In the genomic region with DNA sequence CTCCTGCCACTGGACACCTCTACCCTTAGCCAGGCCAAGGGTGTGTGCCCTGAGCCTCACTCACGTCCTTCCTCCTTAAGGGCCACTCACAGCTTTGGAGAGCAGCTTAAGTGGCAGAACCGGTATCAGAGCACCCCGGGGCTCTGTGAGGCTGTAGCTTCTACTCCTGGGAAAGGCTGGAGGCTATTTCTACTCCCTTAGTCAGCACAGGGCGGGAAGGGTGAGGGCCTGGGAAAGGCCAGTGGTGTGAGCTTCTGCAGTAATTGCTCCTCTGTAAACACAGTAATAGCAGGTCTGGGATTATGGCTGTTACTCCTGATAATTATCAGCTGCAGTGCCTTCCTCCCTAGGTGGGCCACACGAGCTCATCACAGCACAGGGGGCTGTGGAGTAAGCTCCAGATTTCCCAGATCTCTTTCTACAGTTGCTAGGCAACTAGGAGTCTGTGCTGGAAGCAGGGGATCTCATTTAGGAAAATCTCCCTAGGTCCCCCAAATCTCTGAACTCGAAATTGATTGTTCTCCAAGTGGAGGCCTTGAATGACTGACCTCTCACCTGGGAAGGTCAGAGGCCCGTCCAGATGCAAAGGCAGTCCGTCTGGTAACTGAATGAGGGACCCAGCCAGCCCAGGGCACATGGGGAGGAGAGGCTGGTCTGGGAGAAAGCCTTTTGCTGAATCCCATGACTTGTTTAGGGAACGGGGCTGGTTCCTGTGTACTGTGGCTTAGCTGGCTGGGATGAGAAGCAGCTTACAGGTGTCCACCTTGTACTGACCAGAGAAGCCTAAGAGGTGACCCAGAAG, we compare ENCODE assay signal across 10 cellular contexts. TPM values are rescaled to one million over a fixed set of nuclear protein-coding genes. Genes with fewer than 3 reads are reported as not detected.
DNase-seq lines count a peak whose midpoint lies in the region; ATAC-seq lines count a peak whose summit lies in the region.
"Had no signal": no experiment of that assay in that cellular context is flagged by ENCODE, and none has a peak within 500 bp of the region (broad histone marks: within the 10 kb centered on the region; RNA-seq: fewer than 3 reads in every experiment).

No MANE protein-coding gene starts in this region.

- peaks cover 3% of the 10 kb centered on the region for H3K36me3 Mint-ChIP-seq in effector memory CD8-positive, alpha-beta T cell (ENCODE audit: insufficient read depth)

- H3K27me3 Mint-ChIP-seq in effector memory CD8-positive, alpha-beta T cell, result no peaks in the 10 kb centered on the region

- no peak overlapping the region for H3K9ac ChIP-seq in trophoblast cell (ENCODE audit: low read length)

- H3K4me3 Mint-ChIP-seq in effector memory CD8-positive, alpha-beta T cell, result no peak overlapping the region
- H3K4me3 Mint-ChIP-seq: activated T-cell treated with anti-CD3 and anti-CD28 coated beads, Interleukin-2, amount 50 U/mL, for 4 hours had no signal

- H3K27me3 ChIP-seq in ectodermal cell (ENCODE audit: control insufficient read depth, insufficient read depth, low read length, poor library complexity, severe bottlenecking) (no peaks in the 10 kb centered on the region), trophoblast cell (ENCODE audit: insufficient read depth, low read length) (no peaks in the 10 kb centered on the region)

- no peak overlapping the region for H4K12ac ChIP-seq in trophoblast cell (ENCODE audit: low read depth, low read length)

- no peaks in the 10 kb centered on the region for H3K9me3 Mint-ChIP-seq in effector memory CD8-positive, alpha-beta T cell
- H3K9me3 Mint-ChIP-seq: activated T-cell treated with anti-CD3 and anti-CD28 coated beads, Interleukin-2, amount 50 U/mL, for 4 hours had no signal

- H3K4ac ChIP-seq in trophoblast cell (ENCODE audit: low read depth, low read length), result no peak overlapping the region

- H3K4me1 Mint-ChIP-seq in effector memory CD8-positive, alpha-beta T cell (ENCODE audit: low read depth in 2 of 2), result peaks cover under 1 to 2% of the 10 kb centered on the region in 2 donors

- peak overlapping the region; percentile 67 for H4K91ac ChIP-seq in trophoblast cell (ENCODE audit: low read depth, low read length)

- peak overlapping the region; percentile 56 for H3K27ac ChIP-seq in ectodermal cell (ENCODE audit: insufficient read depth, low read depth, low read length, poor library complexity, severe bottlenecking)
- peak overlapping the region; percentile 70 for H3K27ac ChIP-seq in trophoblast cell (ENCODE audit: low read depth, low read length)

- whole genome bisulfite sequencing in ectodermal cell, 2 experiments, result 60 to 64% methylated on average over 9 of the region's 9 CpGs
- WGBS in trophoblast cell (ENCODE audit: extremely low coverage, insufficient coverage, insufficient read length), result no CpG with 5 or more reads among the region's 9 CpGs

- H3K36me3 ChIP-seq in ectodermal cell (ENCODE audit: control insufficient read depth, insufficient read depth, low read length) (no peaks in the 10 kb centered on the region), trophoblast cell (ENCODE audit: control insufficient read depth in 1 of 2, insufficient read depth in 2 of 2, low read length in 2 of 2) (no peaks in the 10 kb centered on the region)

- peak overlapping the region; percentile 1 for H2BK120ac ChIP-seq in trophoblast cell (ENCODE audit: insufficient read depth, low read length, poor library complexity)

- H3K4me1 ChIP-seq in ectodermal cell (ENCODE audit: control insufficient read depth, insufficient read depth, low read length), result peaks cover 25% of the 10 kb centered on the region
- H3K4me1 ChIP-seq in trophoblast cell (ENCODE audit: control insufficient read depth in 1 of 2, insufficient read depth in 2 of 2, low read length in 2 of 2), result peaks cover 36 to 47% of the 10 kb centered on the region in 2 experiments

- H2AK5ac ChIP-seq in trophoblast cell (ENCODE audit: low read length), result no peak overlapping the region

- H3K79me1 ChIP-seq in trophoblast cell (ENCODE audit: low read length), result peaks cover 29% of the 10 kb centered on the region

- H3K18ac ChIP-seq in trophoblast cell (ENCODE audit: low read length), result peak overlapping the region; percentile 0

- no peak overlapping the region for H3K27ac Mint-ChIP-seq in effector memory CD8-positive, alpha-beta T cell

- peak overlapping the region; percentile 9 for H3K4me2 ChIP-seq in trophoblast cell (ENCODE audit: low read length)

- no peak overlapping the region for H3K14ac ChIP-seq in trophoblast cell (ENCODE audit: low read length)

- no peak overlapping the region for H2AFZ ChIP-seq in trophoblast cell (ENCODE audit: insufficient read depth, low read length, poor library complexity)

- H3K4me3 ChIP-seq in ectodermal cell (ENCODE audit: insufficient read depth, low read depth, low read length), result no peak overlapping the region
- no peak overlapping the region for H3K4me3 ChIP-seq in trophoblast cell (ENCODE audit: low read depth, low read length)

- DNase-seq in ELR (ENCODE audit: low read depth), result peak; percentile 94
- peak; percentile 40 for DNase-seq in NCI-H2029 treated with DMSO at 0.1 percent for 48 hours (lab: John Stamatoyannopoulos, UW)
- DNase-seq in trophoblast cell, result peak; percentile 100
- DNase-seq in effector CD4-positive, alpha-beta T cell, result no peak
- DNase-seq in effector memory CD8-positive, alpha-beta T cell, result no peak
- DNase-seq: activated T-cell treated with anti-CD3 and anti-CD28 coated beads, Interleukin-2, amount 50 U/mL, for 4 hours; SHP77 had no signal

- H3K9me3 ChIP-seq in ectodermal cell (ENCODE audit: control insufficient read depth, low read length) (no peaks in the 10 kb centered on the region), trophoblast cell (ENCODE audit: insufficient read depth, low read depth, low read length) (peaks cover 2% of the 10 kb centered on the region)

- H4K8ac ChIP-seq in trophoblast cell (ENCODE audit: low read depth, low read length), result no peak overlapping the region

- H3K23ac ChIP-seq in trophoblast cell (ENCODE audit: low read length), result no peak overlapping the region

- H3K79me2 ChIP-seq in trophoblast cell (ENCODE audit: control insufficient read depth, insufficient read depth, low read length, poor library complexity), result peaks cover 3% of the 10 kb centered on the region

- H2BK12ac ChIP-seq in trophoblast cell (ENCODE audit: low read length), result peak overlapping the region; percentile 3

- ATAC-seq in HG03571 (IDR thresholded peaks at IDR 0.05; ENCODE audit: unreplicated experiment) (no peak), GM21526 (IDR thresholded peaks at IDR 0.05; ENCODE audit: low FRiP score, unreplicated experiment) (no peak)
- no peak for ATAC-seq in effector memory CD8-positive, alpha-beta T cell (replicated peaks)
- ATAC-seq: activated T-cell treated with anti-CD3 and anti-CD28 coated beads, Interleukin-2, amount 50 U/mL, for 4 hours had no signal

- H2BK5ac ChIP-seq in trophoblast cell (ENCODE audit: low read depth, low read length, poor library complexity), result peak overlapping the region; percentile 1

RNA-seq across cellular contexts. Expression of gene IER5, which starts 29.3 kb away (rescaled TPM):
- 11.4 TPM for polyA plus RNA-seq in ectodermal cell (2013, experiment 1 of 4)
- polyA plus RNA-seq in ectodermal cell (2013, experiment 2 of 4), result 9.9 TPM
- 12.1 TPM for polyA plus RNA-seq in ectodermal cell (2013, experiment 3 of 4)
- 10.4 TPM for polyA plus RNA-seq in ectodermal cell (2013, experiment 4 of 4)
- 9.0 and 9.8 TPM in 2 replicates for polyA plus RNA-seq in trophoblast cell (2013)

Comparison
In these comparisons a context has a peak if more than half of its experiments do, and no peak if none do; other contexts are left out.
1. DNase-seq: peak in ELR (single experiment), NCI-H2029 treated with DMSO at 0.1 percent for 48 hours (single experiment) and trophoblast cell (2 of 2); none in effector CD4-positive, alpha-beta T cell (single experiment) and effector memory CD8-positive, alpha-beta T cell (0 of 3).